Comparison of ENCODE assay signal across 8 cellular contexts in the genomic region with DNA sequence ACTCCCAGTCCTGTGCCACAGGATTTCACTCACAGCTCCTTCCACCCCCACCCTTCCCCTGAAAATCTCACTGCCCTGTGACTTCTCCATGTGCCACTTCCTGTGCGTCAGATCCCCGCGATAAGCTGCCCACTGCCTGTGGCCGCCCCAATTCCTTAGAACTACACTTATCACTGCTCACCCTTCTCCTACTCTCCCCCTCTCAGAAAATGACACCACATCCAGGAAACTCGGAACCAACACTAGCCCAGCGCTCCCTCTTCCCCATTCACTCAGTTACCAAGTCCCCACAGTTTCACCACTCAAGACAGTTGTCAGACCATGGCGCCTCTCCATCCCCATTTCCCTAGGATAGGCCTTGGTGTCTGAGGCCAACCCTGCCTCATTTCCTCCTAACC. TPM values are rescaled to one million over a fixed set of nuclear protein-coding genes. Genes with fewer than 3 reads are reported as not detected.
DNase-seq lines count a peak whose midpoint lies in the region; ATAC-seq, FAIRE-seq and TF ChIP-seq lines count a peak whose summit lies in the region.
"Not testable (repeated sequence)": the region's sequence is repeated elsewhere in the genome, so short reads cannot be mapped to it uniquely, and the experiment has no call there.

No MANE protein-coding gene starts in this region.

- peaks cover 4 to 19% of the 10 kb centered on the region in 2 experiments for H3K79me2 ChIP-seq in H1 (ENCODE audit: control insufficient read depth in 1 of 2, insufficient read depth in 2 of 2, low read length in 2 of 2)

- H3K9ac ChIP-seq in H1 (replicated peaks in 1 of 4; ENCODE audit: extremely low read depth in 1 of 4, low read depth in 3 of 4, low read length in 3 of 4): peak overlapping the region in 3 of 4 experiments; percentile 29 to 58 (median 42); a peak in 4 of 7 replicates

- H3K27ac Mint-ChIP-seq in activated naive CD4-positive, alpha-beta T cell treated with anti-CD3 and anti-CD28 coated beads, Interleukin-2, amount 10 ng/mL, durations not matched to agents 7 days and 5 days: not testable (repeated sequence)
- H3K27ac Mint-ChIP-seq in natural killer cell: peak overlapping the region in 1 of 2 donors; percentile 37

- H3K56ac ChIP-seq in H1 (replicated peaks; ENCODE audit: insufficient read length, low read depth, low read length): not testable (repeated sequence)

- not testable (repeated sequence) for H2BK15ac ChIP-seq in H1 (ENCODE audit: low read length)

- not testable (repeated sequence) for H3K18ac ChIP-seq in H1 (ENCODE audit: extremely low read depth, low read length)

- TF ChIP-seq RAD21 in A549 (conservative IDR thresholded peaks at IDR 0.05 in 1 of 2, IDR thresholded peaks at IDR 0.05 in 1 of 2); H1 (IDR thresholded peaks at IDR 0.05 in 1 of 2, conservative IDR thresholded peaks at IDR 0.05 in 1 of 2; ENCODE audit: low read depth in 2 of 2, low read length in 2 of 2): not testable (repeated sequence)

- H3K36me3 Mint-ChIP-seq in activated naive CD4-positive, alpha-beta T cell treated with anti-CD3 and anti-CD28 coated beads, Interleukin-2, amount 10 ng/mL, durations not matched to agents 7 days and 5 days; natural killer cell: not testable (repeated sequence)

- not testable (repeated sequence) for H4K91ac ChIP-seq in H1 (replicated peaks; ENCODE audit: insufficient read length, low read length)

- POLR2A ChIA-PET in A549 (lab: Yijun Ruan, JAX); RWPE1 (lab: Yijun Ruan, JAX; ENCODE audit: low non-redundant PET): not testable (repeated sequence)
- POLR2A ChIA-PET in H1 (lab: Charles Lee; ENCODE audit: partially characterized antibody): interaction anchor here (0.6 to 4.4 kb wide), 6 partner anchors 8 to 144 kb away, joined by 3 to 41 read pairs (median 4); partner anchors contain the start of gene NUDT16

- ATAC-seq in A549 (peak in 1 of 2 experiments; percentile 7; a peak in 2 of 6 replicates), HG03196 (IDR thresholded peaks at IDR 0.05; ENCODE audit: unreplicated experiment) (peak; percentile 13), natural killer cell (peak in 2 of 3 donors; percentile 28 to 65)

- intact Hi-C loops in natural killer cell (cut with micrococcal nuclease): not testable (repeated sequence)

- H3K23me2 ChIP-seq in H1 (ENCODE audit: low read depth, low read length): not testable (repeated sequence)

- H3K4me2 ChIP-seq in A549 (peak overlapping the region; percentile 60), H1 (ENCODE audit: insufficient read depth in 1 of 2, low read depth in 2 of 2, low read length in 2 of 2) (peak overlapping the region; percentile 71 to 72)

- H3K27me3 ChIP-seq in H1 (replicated peaks in 1 of 4; ENCODE audit: control insufficient read depth in 3 of 4, extremely low read depth in 1 of 4, insufficient read depth in 3 of 4, low read length in 3 of 4): not testable (repeated sequence)

- not testable (repeated sequence) for DNase-seq in A549 (ENCODE audit: low read depth in 1 of 2, low spot score in 1 of 2); RWPE1 (ENCODE audit: low spot score); activated naive CD4-positive, alpha-beta T cell treated with anti-CD3 and anti-CD28 coated beads, Interleukin-2, amount 10 ng/mL, durations not matched to agents 7 days and 5 days; H1 (ENCODE audit: low read depth in 1 of 2, low spot score in 2 of 2); natural killer cell
- peak; percentile 25 for DNase-seq in stimulated activated CD4-positive, alpha-beta T cell treated with anti-CD3 and anti-CD28 coated beads, Interleukin-15, amount 100 ng/mL, for 24 hours

- H3K27me3 Mint-ChIP-seq in activated naive CD4-positive, alpha-beta T cell treated with anti-CD3 and anti-CD28 coated beads, Interleukin-2, amount 10 ng/mL, durations not matched to agents 7 days and 5 days: peaks cover 49% of the 10 kb centered on the region
- peaks cover 25 to 35% of the 10 kb centered on the region in 2 donors for H3K27me3 Mint-ChIP-seq in natural killer cell (ENCODE audit: low read depth in 2 of 2)

- not testable (repeated sequence) for H2BK12ac ChIP-seq in H1 (ENCODE audit: low read depth, low read length)

- H4K20me1 ChIP-seq in H1 (replicated peaks in 1 of 2; ENCODE audit: control insufficient read depth in 1 of 2, insufficient read depth in 2 of 2, low read length in 2 of 2): not testable (repeated sequence)

- TF ChIP-seq EP300 in A549 (IDR thresholded peaks at IDR 0.05); H1 (IDR thresholded peaks at IDR 0.05; ENCODE audit: borderline replicate concordance in 1 of 2, low read depth in 2 of 2, low read length in 2 of 2): not testable (repeated sequence)

- H2BK120ac ChIP-seq in H1 (replicated peaks; ENCODE audit: low read depth, low read length): not testable (repeated sequence)

- not testable (repeated sequence) for H2BK5ac ChIP-seq in H1 (ENCODE audit: low read depth, low read length)

- TF ChIP-seq POLR2A in A549 (IDR thresholded peaks at IDR 0.05; ENCODE audit: low read length); H1 (IDR thresholded peaks at IDR 0.05; ENCODE audit: control extremely low read depth in 1 of 2, low read depth in 2 of 2, low read length in 2 of 2): not testable (repeated sequence)

- not testable (repeated sequence) for H4K8ac ChIP-seq in H1 (ENCODE audit: extremely low read depth, insufficient read depth, low read length)

- not testable (repeated sequence) for H3K36me3 ChIP-seq in H1 (ENCODE audit: control insufficient read depth in 2 of 4, insufficient read depth in 4 of 4, low read length in 3 of 4)

- H3K4me3 ChIP-seq in A549 (peak overlapping the region; percentile 41; the same call in 2 of the 3 replicates), H1 (ENCODE audit: extremely low read depth in 1 of 4, insufficient read depth in 2 of 4, low read depth in 3 of 4, low read length in 4 of 4) (peak overlapping the region; percentile 38 to 71 (median 54); a peak in 7 of 8 replicates), iPS-18c (ENCODE audit: insufficient read depth, low read depth, low read length) (peak overlapping the region; percentile 36; the same call in 1 of the 2 replicates)

- H3K4me1 Mint-ChIP-seq in activated naive CD4-positive, alpha-beta T cell treated with anti-CD3 and anti-CD28 coated beads, Interleukin-2, amount 10 ng/mL, durations not matched to agents 7 days and 5 days: peaks cover 17% of the 10 kb centered on the region
- peaks cover 18 to 21% of the 10 kb centered on the region in 2 donors for H3K4me1 Mint-ChIP-seq in natural killer cell

- H3K23ac ChIP-seq in H1 (ENCODE audit: insufficient read length): not testable (repeated sequence)

- not testable (repeated sequence) for H3K79me1 ChIP-seq in H1 (ENCODE audit: low read depth, low read length)

- H3K27ac ChIP-seq in A549: peak overlapping the region in 1 of 2 experiments; percentile 13; a peak in 1 of 6 replicates
- H3K27ac ChIP-seq in RWPE1: peak overlapping the region; percentile 44
- H3K27ac ChIP-seq in H1 (ENCODE audit: low read depth, low read length): 0 out of 2 replicates have a peak overlapping the region, but pooled peaks have one; percentile 73

- not testable (repeated sequence) for H3K14ac ChIP-seq in H1 (ENCODE audit: insufficient read length)

- H3K9me3 Mint-ChIP-seq in activated naive CD4-positive, alpha-beta T cell treated with anti-CD3 and anti-CD28 coated beads, Interleukin-2, amount 10 ng/mL, durations not matched to agents 7 days and 5 days; natural killer cell: not testable (repeated sequence)

- H4K5ac ChIP-seq in H1 (ENCODE audit: insufficient read length, low read depth, low read length): not testable (repeated sequence)

- TF ChIP-seq CTCF in A549 (IDR thresholded peaks at IDR 0.05); RWPE1 (conservative IDR thresholded peaks at IDR 0.05; ENCODE audit: low read depth); H1 (IDR thresholded peaks at IDR 0.05; ENCODE audit: control extremely low read depth in 1 of 3, insufficient read depth in 1 of 3, low read depth in 1 of 3, low read length in 3 of 3); natural killer cell (IDR thresholded peaks at IDR 0.05): not testable (repeated sequence)

- not testable (repeated sequence) for H3K4ac ChIP-seq in H1 (replicated peaks; ENCODE audit: insufficient read length, low read depth, low read length)

- peak overlapping the region; percentile 67 for H3K4me3 Mint-ChIP-seq in activated naive CD4-positive, alpha-beta T cell treated with anti-CD3 and anti-CD28 coated beads, Interleukin-2, amount 10 ng/mL, durations not matched to agents 7 days and 5 days
- peak overlapping the region; percentile 95 for H3K4me3 Mint-ChIP-seq in natural killer cell

- H2BK20ac ChIP-seq in H1 (ENCODE audit: low read length): not testable (repeated sequence)

- H2AK5ac ChIP-seq in H1 (ENCODE audit: low read depth, low read length): not testable (repeated sequence)

- not testable (repeated sequence) for H3K4me1 ChIP-seq in A549; H1 (replicated peaks in 1 of 4; ENCODE audit: control insufficient read depth in 3 of 4, insufficient read depth in 4 of 4, low read length in 3 of 4)

- H2AFZ ChIP-seq in H1 (ENCODE audit: low read length): peak overlapping the region; percentile 87; the same call in 1 of the 2 replicates

- FAIRE-seq in A549 (lab: Jason Lieb, UNC); H1 (lab: Jason Lieb, UNC): not testable (repeated sequence)

- not testable (repeated sequence) for H3K9me3 ChIP-seq in A549; H1 (ENCODE audit: insufficient read depth in 2 of 2, low read depth in 1 of 2, low read length in 1 of 2); iPS-18c (ENCODE audit: control insufficient read depth, insufficient read depth, low read length)

- CTCF ChIA-PET in A549 (lab: Yijun Ruan, JAX); activated naive CD4-positive, alpha-beta T cell treated with anti-CD3 and anti-CD28 coated beads, Interleukin-2, amount 10 ng/mL, durations not matched to agents 7 days and 5 days (lab: Charles Lee): not testable (repeated sequence)
- CTCF ChIA-PET in RWPE1 (lab: Yijun Ruan, JAX) (interaction anchor here (0.6 kb wide), 1 partner anchor 1064 kb away, joined by 3 read pairs; no protein-coding TSS in a partner anchor), H1 (lab: Charles Lee; ENCODE audit: partially characterized antibody) (interaction anchor here (1.1 kb wide), 1 partner anchor 328 kb away, joined by 3 read pairs; no protein-coding TSS in a partner anchor)

- 96% methylated on average over 7 of the region's 7 CpGs for WGBS in A549 (ENCODE audit: missing lambda C conversion rate)
- WGBS in H1 (ENCODE audit: extremely low coverage in 1 of 2, insufficient coverage in 1 of 2, insufficient read length in 1 of 2, insufficient replicate concordance in 2 of 2, low coverage in 1 of 2, low lambda C conversion rate in 2 of 2, missing lambda C conversion rate in 1 of 2), 2 experiments: 72% methylated on average over 7 of the region's 7 CpGs; no CpG with 5 or more reads in 1 of the 2 experiments

RNA-seq across cellular contexts. Expression of gene NUDT16, which starts 20.5 kb away (rescaled TPM):
- polyA plus RNA-seq in A549 (2011; rRNA removed) (5.6 and 8.2 TPM in 2 replicates), A549 (2017; fragmentation: RNase III; extraction: RNeasy Plus Mini Kit Qiagen cat#74134 plus additional on column Dnase treatment) (9.2 to 11.2 TPM (median 10.7 TPM) in 3 replicates), H1 (2011; rRNA removed) (8.5 and 12.2 TPM in 2 replicates)
- 3.6 and 4.8 TPM in 2 replicates for polyA plus RNA-seq in A549 (2012; cell fraction: cytosol; rRNA removed)
- 4.3 TPM in 2 replicates for polyA plus RNA-seq in A549 (2012; cell fraction: nucleus; rRNA removed)
- 3.6 and 4.2 TPM in 2 replicates for polyA minus RNA-seq in A549 (2011; rRNA and poly(A)+ RNA removed)
- 18.3 and 19.1 TPM in 2 replicates for total RNA-seq in H1 (2021; fragmentation: NEBNext Ultra II Directional; extraction: Animal tissue kit (Norgen Biotek cat#: 25700))
- polyA plus RNA-seq in H1 (2011; cell fraction: cytosol; rRNA removed): 12.4 TPM
- 14.4 TPM for polyA plus RNA-seq in H1 (2011; cell fraction: nucleus; rRNA removed)
- 15.8 to 21.9 TPM (median 18.7 TPM) in 4 replicates for polyA plus RNA-seq in H1 (2012, experiment 1 of 2)
- 3.5 TPM for polyA plus RNA-seq in H1 (2012, experiment 2 of 2)
- polyA plus RNA-seq in H1 (2013, experiment 1 of 2): 11.3 TPM
- 11.2 TPM for polyA plus RNA-seq in H1 (2013, experiment 2 of 2)
- polyA minus RNA-seq in H1 (2011; rRNA and poly(A)+ RNA removed): 9.5 and 11.0 TPM in 2 replicates
- polyA minus RNA-seq in H1 (2011; cell fraction: cytosol; rRNA and poly(A)+ RNA removed): 11.1 TPM
- 19.6 TPM for polyA minus RNA-seq in H1 (2011; cell fraction: nucleus; rRNA and poly(A)+ RNA removed)
- total RNA-seq in natural killer cell: 10 to 100 TPM in 1 of 3 donors, 1 to 10 TPM in 2; 9.0 to 10.7 (median 9.7) TPM
